ENCODE assay signal across 10 cellular contexts in genomic region chr18:47399475-47399874, GRCh38.
"Had no signal": no experiment of that assay in that cellular context is flagged by ENCODE, and none has a peak within 500 bp of the region (broad histone marks: within the 10 kb centered on the region; RNA-seq: fewer than 3 reads in every experiment).

No MANE protein-coding gene starts in this region.

- H3K4me2 ChIP-seq: GM23338 had no signal

- H3K9ac ChIP-seq: GM23248 had no signal

- FAIRE-seq: H54 had no signal

- DNase-seq: GM23248, GOT3, H7, H9, HCEC 1CT, HFFc6 had no signal

- ATAC-seq: GM23338, HCT116 had no signal

- H2AFZ ChIP-seq: GM23248, GM23338 had no signal

- H3K36me3 ChIP-seq: HAP-1 had no signal

- H3K27ac ChIP-seq: GM23248 had no signal

- H3K4me3 ChIP-seq: GM23248, GM23338, HAP-1 had no signal

- H3K4me1 ChIP-seq: HAP-1 had no signal
